ENCODE assay signal across 18 cellular contexts in the genomic region with DNA sequence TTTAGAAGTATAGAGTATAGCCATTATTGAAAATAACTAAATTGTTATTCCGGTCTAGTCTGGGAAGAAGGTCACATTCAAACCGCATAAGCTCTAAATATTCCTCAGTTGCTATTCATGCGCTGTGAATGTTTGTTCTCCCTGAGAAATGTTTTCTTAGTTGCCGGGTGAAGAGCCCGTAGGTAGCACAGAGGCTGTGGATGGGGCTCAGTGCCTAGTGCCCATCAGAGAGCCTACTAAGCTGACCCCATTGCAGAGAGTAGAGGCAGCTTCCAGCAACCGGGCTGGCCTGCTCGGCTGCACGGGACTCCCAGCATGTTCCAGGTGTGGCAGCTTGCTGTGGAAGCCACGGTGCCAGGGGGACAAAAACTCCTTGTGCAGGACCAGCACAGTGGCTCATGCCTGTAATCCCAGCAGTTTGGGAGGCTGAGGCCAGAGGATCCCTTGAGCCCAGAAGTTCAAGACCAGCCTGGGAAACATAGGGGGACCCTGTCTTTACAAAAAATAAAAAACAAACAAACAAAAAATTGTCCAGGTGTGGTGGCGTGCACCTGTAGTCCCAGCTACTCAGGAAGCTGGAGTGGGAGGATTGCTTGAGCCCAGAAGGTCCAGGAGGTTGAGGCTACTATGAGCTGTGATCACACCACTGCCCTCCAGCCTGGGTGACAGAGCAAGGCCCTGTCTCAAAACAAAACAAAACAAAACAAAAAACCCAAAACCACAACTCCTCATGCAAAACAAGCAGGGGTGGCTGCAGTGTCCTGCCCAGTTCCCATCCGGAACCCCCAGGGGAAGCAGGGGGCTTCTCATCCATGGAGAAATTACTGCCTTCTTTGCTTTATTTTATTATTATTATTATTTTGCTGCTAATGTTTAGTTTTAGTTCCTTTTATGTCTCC.
DNase-seq lines count a peak whose midpoint lies in the region; ATAC-seq and TF ChIP-seq lines count a peak whose summit lies in the region.
"Had no signal": no experiment of that assay in that cellular context is flagged by ENCODE, and none has a peak within 500 bp of the region (broad histone marks: within the 10 kb centered on the region; RNA-seq: fewer than 3 reads in every experiment).

No MANE protein-coding gene starts in this region.

- TF ChIP-seq POLR2A in spleen (IDR thresholded peaks at IDR 0.05) (no peak), vagina (IDR thresholded peaks at IDR 0.05) (no peak)

- BruUV-seq in mammary epithelial cell (replicated peaks; lab: Mats Ljungman, UMichigan), result no TSS peak

- no peak for TF ChIP-seq CTCF in right atrium auricular region (IDR thresholded peaks at IDR 0.05)
- no peak for TF ChIP-seq CTCF in mammary epithelial cell (conservative IDR thresholded peaks at IDR 0.05 in 1 of 2, IDR thresholded peaks at IDR 0.05 in 1 of 2; ENCODE audit: extremely low read depth in 1 of 2, insufficient read depth in 1 of 2, low read depth in 1 of 2, low read length in 2 of 2)
- no peak for TF ChIP-seq CTCF in lower lobe of right lung (IDR thresholded peaks at IDR 0.05)
- no peak for TF ChIP-seq CTCF in spleen (IDR thresholded peaks at IDR 0.05 in 8 of 11, conservative IDR thresholded peaks at IDR 0.05 in 3 of 11)
- no peak for TF ChIP-seq CTCF in vagina (IDR thresholded peaks at IDR 0.05)

- no peaks in the 10 kb centered on the region for H4K20me1 ChIP-seq in mammary epithelial cell (ENCODE audit: insufficient read depth, low read length)

- in situ Hi-C loops in mammary epithelial cell (cut with MboI; ENCODE audit: low sequenced_read_pairs in 2 of 2) (no loop called here), HAP-1 (cut with MboI; ENCODE audit: low sequenced_read_pairs) (no loop called here)

- dilution Hi-C loops in mammary epithelial cell (cut with HindIII; ENCODE audit: low sequenced_read_pairs), result no loop called here

- H3K36me3 ChIP-seq in right atrium auricular region, result no peaks in the 10 kb centered on the region
- no peaks in the 10 kb centered on the region for H3K36me3 ChIP-seq in mammary epithelial cell (ENCODE audit: insufficient read depth, low read length)
- no peaks in the 10 kb centered on the region for H3K36me3 ChIP-seq in lower lobe of right lung
- H3K36me3 ChIP-seq in spleen, result no peaks in the 10 kb centered on the region
- no peaks in the 10 kb centered on the region for H3K36me3 ChIP-seq in HAP-1 (replicated peaks)
- no peaks in the 10 kb centered on the region for H3K36me3 ChIP-seq in vagina
- H3K36me3 ChIP-seq: SJSA1 had no signal

- H3K4me2 ChIP-seq in mammary epithelial cell (ENCODE audit: insufficient read depth, low read depth, low read length), result no peak overlapping the region

- H3K27me3 ChIP-seq in right atrium auricular region (no peaks in the 10 kb centered on the region), mammary epithelial cell (ENCODE audit: insufficient read depth, low read length) (no peaks in the 10 kb centered on the region), lower lobe of right lung (ENCODE audit: low read depth) (no peaks in the 10 kb centered on the region), spleen (replicated peaks in 1 of 7) (peaks cover 0 to 6% (median 0%) of the 10 kb centered on the region in 7 donors), HAP-1 (ENCODE audit: low read depth) (no peaks in the 10 kb centered on the region), vagina (no peaks in the 10 kb centered on the region)

- H3K79me2 ChIP-seq in mammary epithelial cell (ENCODE audit: insufficient read depth, low read length), result no peaks in the 10 kb centered on the region

- intact Hi-C loops in Right ventricle myocardium superior (cut with DNase I) (no loop called here), mammary epithelial cell (cut with micrococcal nuclease) (no loop called here), lower lobe of right lung (cut with DNase I) (no loop called here), spleen (cut with DNase I; ENCODE audit: low total_unique reads) (no loop called here), vagina (cut with DNase I) (no loop called here)

- H2AFZ ChIP-seq in mammary epithelial cell (ENCODE audit: low read depth, low read length), result peak overlapping the region; percentile 71
- H2AFZ ChIP-seq: GM23248 had no signal

- DNase-seq in Right ventricle myocardium superior, result no peak
- DNase-seq in right atrium auricular region (ENCODE audit: low spot score), result no peak
- no peak for DNase-seq in mammary epithelial cell
- no peak for DNase-seq in lower lobe of right lung
- peak; percentile 72 for DNase-seq in spleen
- no peak for DNase-seq in HAP-1 (ENCODE audit: low spot score in 2 of 2)
- no peak for DNase-seq in vagina (ENCODE audit: extremely low spot score in 2 of 2)
- DNase-seq: activated CD4-positive, alpha-beta T cell treated with anti-CD3 and anti-CD28 coated beads, Interleukin-2, amount 50 U/mL, for 4 hours; activated naive CD4-positive, alpha-beta T cell treated with Interleukin-2 at 50 U/mL for 16 hours; CD4-positive, alpha-beta memory T cell; DMS 273 treated with DMSO at 0.1 percent for 48 hours; GM23248; Karpas-422; MV-4-11; NCI-H524; nephron progenitor cell had no signal

- no peak overlapping the region for H3K9ac ChIP-seq in mammary epithelial cell (ENCODE audit: insufficient read depth, low read length)
- H3K9ac ChIP-seq: GM23248 had no signal

- peak overlapping the region in 1 of 2 donors; percentile 21 for H3K27ac ChIP-seq in right atrium auricular region
- H3K27ac ChIP-seq in mammary epithelial cell (ENCODE audit: insufficient read depth, low read depth, low read length), result no peak overlapping the region
- peak overlapping the region; percentile 65 for H3K27ac ChIP-seq in lower lobe of right lung
- peak overlapping the region; percentile 36 to 78 (median 74) for H3K27ac ChIP-seq in spleen
- H3K27ac ChIP-seq in vagina, result no peak overlapping the region
- H3K27ac ChIP-seq: GM23248, SJSA1 had no signal

- CTCF ChIA-PET in mammary epithelial cell (lab: Charles Lee; ENCODE audit: low non-redundant PET), result no interaction called here

- ATAC-seq in Right ventricle myocardium superior (ENCODE audit: poor library complexity) (peak; percentile 52), lower lobe of right lung (peak in 1 of 2 donors; percentile 41), GM19455 (IDR thresholded peaks at IDR 0.05; ENCODE audit: unreplicated experiment) (no peak)

- 93% methylated on average over 11 of the region's 11 CpGs for WGBS in mammary epithelial cell (ENCODE audit: low coverage, missing lambda C conversion rate)
- WGBS in spleen, 5 donors, result 83 to 90% (median 89%) methylated on average over 8 to 11 of the region's 11 CpGs

- H3K9me3 ChIP-seq in right atrium auricular region, result no peaks in the 10 kb centered on the region
- no peaks in the 10 kb centered on the region for H3K9me3 ChIP-seq in mammary epithelial cell (replicated peaks; ENCODE audit: insufficient read depth, low read length)
- H3K9me3 ChIP-seq in lower lobe of right lung, result no peaks in the 10 kb centered on the region
- H3K9me3 ChIP-seq in spleen, result no peaks in the 10 kb centered on the region
- H3K9me3 ChIP-seq in HAP-1, result no peaks in the 10 kb centered on the region
- H3K9me3 ChIP-seq in vagina, result no peaks in the 10 kb centered on the region
- H3K9me3 ChIP-seq: SJSA1 had no signal

- H3K4me3 ChIP-seq in right atrium auricular region (no peak overlapping the region), mammary epithelial cell (replicated peaks in 1 of 3; ENCODE audit: insufficient read depth in 1 of 3, low read depth in 2 of 3, low read length in 3 of 3) (no peak overlapping the region), lower lobe of right lung (no peak overlapping the region), spleen (no peak overlapping the region), HAP-1 (no peak overlapping the region), vagina (no peak overlapping the region)
- H3K4me3 ChIP-seq: GM23248, SJSA1 had no signal

- H3K4me1 ChIP-seq in right atrium auricular region, result peaks cover 0 to 14% of the 10 kb centered on the region in 2 donors
- H3K4me1 ChIP-seq in mammary epithelial cell (ENCODE audit: insufficient read depth, low read length), result peaks cover 4% of the 10 kb centered on the region
- H3K4me1 ChIP-seq in lower lobe of right lung, result peaks cover 12% of the 10 kb centered on the region
- H3K4me1 ChIP-seq in spleen, result peaks cover 9 to 42% (median 23%) of the 10 kb centered on the region in 6 donors
- H3K4me1 ChIP-seq in HAP-1, result no peaks in the 10 kb centered on the region
- peaks cover 8% of the 10 kb centered on the region for H3K4me1 ChIP-seq in vagina
- H3K4me1 ChIP-seq: SJSA1 had no signal

Comparison
In these comparisons a context has a peak if more than half of its experiments do, and no peak if none do; other contexts are left out.
1. H3K27ac ChIP-seq: peak in lower lobe of right lung (single experiment) and spleen (8 of 8); none in mammary epithelial cell (single experiment) and vagina (single experiment).